Comparison of ENCODE assay signal across 11 cellular contexts in the genomic region with DNA sequence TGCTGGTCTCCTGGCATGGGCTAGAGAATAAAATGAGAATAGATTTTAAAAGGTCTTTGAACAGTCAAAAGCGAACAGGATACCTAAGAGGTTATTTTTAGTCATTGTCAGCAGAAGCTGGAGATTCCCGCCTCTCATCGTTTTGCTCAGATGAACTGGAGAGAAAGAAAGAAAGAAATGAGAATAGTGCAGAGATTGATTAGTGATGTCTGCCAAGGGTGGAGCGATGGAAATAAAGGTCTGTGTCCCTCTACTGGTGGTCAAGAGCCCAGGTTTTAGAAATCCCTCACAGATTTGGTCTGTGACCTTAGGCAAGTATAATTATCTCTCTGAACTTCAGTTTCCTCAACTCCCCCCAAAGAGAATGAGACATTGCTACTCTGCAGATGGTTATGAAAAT. TPM values are rescaled to one million over a fixed set of nuclear protein-coding genes. Genes with fewer than 3 reads are reported as not detected.
DNase-seq lines count a peak whose midpoint lies in the region; ATAC-seq, FAIRE-seq and TF ChIP-seq lines count a peak whose summit lies in the region.
"Had no signal": no experiment of that assay in that cellular context is flagged by ENCODE, and none has a peak within 500 bp of the region (broad histone marks: within the 10 kb centered on the region; RNA-seq: fewer than 3 reads in every experiment).

No MANE protein-coding gene starts in this region.

- CTCF ChIA-PET in A549 (lab: Yijun Ruan, JAX): interaction anchor here (1.2 to 3.3 kb wide), 2 partner anchors 8 to 15 kb away, joined by 3 to 13 read pairs; no protein-coding TSS in a partner anchor
- CTCF ChIA-PET in OCI-LY7 (lab: Charles Lee; ENCODE audit: unreplicated experiment): no interaction called here

- POLR2A ChIA-PET in A549 (lab: Yijun Ruan, JAX): no interaction called here
- POLR2A ChIA-PET in OCI-LY7 (lab: Charles Lee): no interaction called here

- H3K27ac ChIP-seq in A549 (no peak overlapping the region), H9 (ENCODE audit: insufficient read length, low read depth, low read length) (no peak overlapping the region), OCI-LY7 (ENCODE audit: low read depth, low read length, poor library complexity, severe bottlenecking) (no peak overlapping the region)
- H3K27ac ChIP-seq: adrenal gland had no signal

- no peaks in the 10 kb centered on the region for H3K79me2 ChIP-seq in H9 (ENCODE audit: insufficient read depth, low read length)
- no peaks in the 10 kb centered on the region for H3K79me2 ChIP-seq in OCI-LY7 (ENCODE audit: insufficient read depth, low read depth, low read length)

- no peak overlapping the region for H3K9ac ChIP-seq in H9 (ENCODE audit: extremely low read depth, insufficient read length, low read length)

- H3K18ac ChIP-seq in H9 (ENCODE audit: insufficient read length, low read depth, low read length): no peak overlapping the region

- no peaks in the 10 kb centered on the region for H3K36me3 Mint-ChIP-seq in H9 (ENCODE audit: insufficient read depth in 1 of 3, low read depth in 3 of 3)
- H3K36me3 Mint-ChIP-seq: CD14-positive monocyte had no signal

- no peak overlapping the region for H4K91ac ChIP-seq in H9 (ENCODE audit: insufficient read length, low read depth, low read length)

- TF ChIP-seq CTCF in A549 (IDR thresholded peaks at IDR 0.05) (no peak), H9 (conservative IDR thresholded peaks at IDR 0.05) (peak; percentile 62; the same call in 2 of the 3 replicates), OCI-LY7 (conservative IDR thresholded peaks at IDR 0.05; ENCODE audit: low read length) (peak; percentile 65), epithelial cell of proximal tubule (conservative IDR thresholded peaks at IDR 0.05; ENCODE audit: low read depth, low read length) (peak; percentile 29)

- intact Hi-C loops in OCI-LY7 (cut with micrococcal nuclease; ENCODE audit: unreplicated experiment): no loop called here

- H3K23me2 ChIP-seq in H9 (ENCODE audit: insufficient read length, low read depth, low read length, poor library complexity, severe bottlenecking): peaks cover 5% of the 10 kb centered on the region

- peaks cover 24% of the 10 kb centered on the region for H3K27me3 ChIP-seq in H9 (ENCODE audit: insufficient read depth, low read length)
- peaks cover 93% of the 10 kb centered on the region for H3K27me3 ChIP-seq in MG63

- H3K27me3 Mint-ChIP-seq in H9 (ENCODE audit: low read depth): peaks cover 84% of the 10 kb centered on the region

- H3K9me3 ChIP-seq in A549 (no peaks in the 10 kb centered on the region), H9 (ENCODE audit: control insufficient read depth, low read depth, low read length) (no peaks in the 10 kb centered on the region), OCI-LY7 (ENCODE audit: low read length) (no peaks in the 10 kb centered on the region), MG63 (peaks cover 8% of the 10 kb centered on the region; the same call in 1 of the 2 replicates)
- H3K9me3 ChIP-seq: adrenal gland had no signal

- peak in 1 of 2 experiments; percentile 50; a peak in 2 of 6 replicates for ATAC-seq in A549

- no peak for TF ChIP-seq RAD21 in A549 (conservative IDR thresholded peaks at IDR 0.05 in 1 of 2, IDR thresholded peaks at IDR 0.05 in 1 of 2)

- no peak for TF ChIP-seq POLR2A in A549 (IDR thresholded peaks at IDR 0.05; ENCODE audit: low read length)

- H3K23ac ChIP-seq in H9 (ENCODE audit: insufficient read length, low read depth, low read length): no peak overlapping the region

- no peaks in the 10 kb centered on the region for H3K9me2 ChIP-seq in OCI-LY7 (ENCODE audit: insufficient read depth, low read length)

- H3K79me1 ChIP-seq in H9 (ENCODE audit: insufficient read depth, low read depth, low read length, poor library complexity, severe bottlenecking): no peaks in the 10 kb centered on the region

- no peak overlapping the region for H3K4ac ChIP-seq in H9 (ENCODE audit: low read depth, low read length)

- BruUV-seq in OCI-LY7 (replicated peaks; lab: Mats Ljungman, UMichigan): no TSS peak

- no peak overlapping the region for H2AK5ac ChIP-seq in H9 (ENCODE audit: insufficient read length, low read length)

- 3% methylated on average over 4 of the region's 4 CpGs for WGBS in A549 (ENCODE audit: missing lambda C conversion rate)
- no CpG with 5 or more reads among the region's 4 CpGs for WGBS in H9 (ENCODE audit: extremely low coverage, insufficient read length, low lambda C conversion rate)

- FAIRE-seq in A549 (lab: Jason Lieb, UNC): no peak
- FAIRE-seq: HTR-8/SVneo had no signal

- H3T11ph ChIP-seq in H9 (ENCODE audit: low read length): no peak overlapping the region

- H2BK20ac ChIP-seq in H9 (ENCODE audit: low read depth, low read length, poor library complexity, severe bottlenecking): no peak overlapping the region

- H3K4me1 Mint-ChIP-seq in H9: peaks cover 6 to 21% of the 10 kb centered on the region in 2 experiments
- H3K4me1 Mint-ChIP-seq: CD14-positive monocyte had no signal

- H2BK5ac ChIP-seq in H9 (ENCODE audit: insufficient read length, low read length): no peak overlapping the region

- H2AFZ ChIP-seq in H9 (ENCODE audit: low read length): no peak overlapping the region
- H2AFZ ChIP-seq in OCI-LY7 (ENCODE audit: low read length): peak overlapping the region; percentile 34; the same call in 1 of the 2 replicates

- H3K4me3 ChIP-seq in A549 (no peak overlapping the region), OCI-LY7 (ENCODE audit: low read depth, low read length, poor library complexity, severe bottlenecking) (no peak overlapping the region), epithelial cell of proximal tubule (ENCODE audit: low read depth, low read length) (no peak overlapping the region), MG63 (no peak overlapping the region)
- H3K4me3 ChIP-seq: adrenal gland had no signal

- H2BK15ac ChIP-seq in H9 (ENCODE audit: low read depth, low read length): no peak overlapping the region

- H3K27ac Mint-ChIP-seq in H9: no peak overlapping the region

- H4K20me1 ChIP-seq in H9 (ENCODE audit: control insufficient read depth, insufficient read depth, insufficient read length) (no peaks in the 10 kb centered on the region), OCI-LY7 (ENCODE audit: insufficient read depth, low read length) (no peaks in the 10 kb centered on the region)

- no peak overlapping the region for H3K14ac ChIP-seq in H9 (ENCODE audit: insufficient read depth, low read length)

- DNase-seq in A549 (ENCODE audit: low read depth in 1 of 2, low spot score in 1 of 2) (peak; percentile 21 to 78), H9 (peak; percentile 49), OCI-LY7 (ENCODE audit: low spot score) (peak; percentile 57), epithelial cell of proximal tubule (ENCODE audit: low read depth) (no peak), epidermal melanocyte (ENCODE audit: insufficient read length, low spot score) (no peak), 8988T (no peak), MG63 (no peak), midbrain (lab: John Stamatoyannopoulos, UW) (no peak)
- DNase-seq: adrenal gland had no signal

- H2BK12ac ChIP-seq in H9 (ENCODE audit: insufficient read length, low read depth, low read length): no peak overlapping the region

- peak overlapping the region; percentile 28; the same call in 1 of the 3 replicates for H3K4me2 ChIP-seq in A549
- H3K4me2 ChIP-seq in H9 (ENCODE audit: insufficient read depth, insufficient read length, low read length): no peak overlapping the region
- H3K4me2 ChIP-seq in OCI-LY7 (ENCODE audit: low read length): peak overlapping the region; percentile 28

- H2BK120ac ChIP-seq in H9 (ENCODE audit: low read depth, low read length, poor library complexity, severe bottlenecking): no peak overlapping the region

- no peak overlapping the region for H4K8ac ChIP-seq in H9 (replicated peaks; ENCODE audit: insufficient read length, low read depth, low read length)

- peaks cover 0 to 4% of the 10 kb centered on the region in 2 experiments; a peak in 2 of 5 replicates for H3K9me3 Mint-ChIP-seq in H9

- no peak overlapping the region for H4K5ac ChIP-seq in H9 (ENCODE audit: insufficient read length, low read depth, low read length)

- no peak overlapping the region for H3K56ac ChIP-seq in H9 (ENCODE audit: insufficient read length, low read depth, low read length)

- H3K36me3 ChIP-seq in OCI-LY7 (ENCODE audit: insufficient read depth, low read length): no peaks in the 10 kb centered on the region
- H3K36me3 ChIP-seq in MG63: no peaks in the 10 kb centered on the region
- H3K36me3 ChIP-seq: adrenal gland had no signal

- no peak overlapping the region for H3K4me3 Mint-ChIP-seq in H9

- H3K4me1 ChIP-seq in A549: no peaks in the 10 kb centered on the region
- H3K4me1 ChIP-seq in H9 (ENCODE audit: insufficient read depth, low read length): peaks cover 3% of the 10 kb centered on the region; the same call in 1 of the 2 replicates
- H3K4me1 ChIP-seq in OCI-LY7 (ENCODE audit: insufficient read depth, low read length, poor library complexity, severe bottlenecking): no peaks in the 10 kb centered on the region
- H3K4me1 ChIP-seq: adrenal gland had no signal

- no peak for TF ChIP-seq EP300 in A549 (IDR thresholded peaks at IDR 0.05)

RNA-seq across cellular contexts. Expression of a gene that starts 5.4 kb away (rescaled TPM):
- polyA plus RNA-seq in A549 (2011; rRNA removed): 0.03 and 0.05 TPM in 2 replicates
- polyA plus RNA-seq in A549 (2012; cell fraction: cytosol; rRNA removed): 0.03 TPM in 2 replicates
- polyA plus RNA-seq in A549 (2012; cell fraction: nucleus; rRNA removed): 0.02 and 0.04 TPM in 2 replicates
- 0.01 to 0.03 TPM in 2 of 3 replicates, not detected in the other for polyA plus RNA-seq in A549 (2017; fragmentation: RNase III; extraction: RNeasy Plus Mini Kit Qiagen cat#74134 plus additional on column Dnase treatment)
- polyA minus RNA-seq in A549 (2011; rRNA and poly(A)+ RNA removed): 0.15 and 0.74 TPM in 2 replicates
- total RNA-seq in H9 (2021): 1.5 and 1.6 TPM in 2 replicates
- not detected in 2 replicates for total RNA-seq in OCI-LY7 (2014; rRNA removed; shearing (Covaris generic))
- total RNA-seq in OCI-LY7 (2022): not detected in 2 replicates
- not detected in 2 replicates for total RNA-seq in epithelial cell of proximal tubule
- total RNA-seq in MG63 (2014; rRNA removed; shearing (Covaris generic); ENCODE audit: low replicate concordance): 0.07 and 0.79 TPM in 2 replicates
- polyA plus RNA-seq: CD14-positive monocyte had no signal

RNA-seq across cellular contexts. Expression of a gene that starts 13.9 kb away (rescaled TPM):
- 19.3 and 20.0 TPM in 2 replicates for polyA plus RNA-seq in A549 (2011; rRNA removed)
- 28.1 and 30.6 TPM in 2 replicates for polyA plus RNA-seq in A549 (2012; cell fraction: cytosol; rRNA removed)
- polyA plus RNA-seq in A549 (2012; cell fraction: nucleus; rRNA removed): 30.0 and 32.7 TPM in 2 replicates
- 24.1 to 24.8 TPM (median 24.6 TPM) in 3 replicates for polyA plus RNA-seq in A549 (2017; fragmentation: RNase III; extraction: RNeasy Plus Mini Kit Qiagen cat#74134 plus additional on column Dnase treatment)
- polyA minus RNA-seq in A549 (2011; rRNA and poly(A)+ RNA removed): 13.2 and 16.3 TPM in 2 replicates
- total RNA-seq in H9 (2021): 30.7 and 31.7 TPM in 2 replicates
- total RNA-seq in OCI-LY7 (2014; rRNA removed; shearing (Covaris generic)): 28.6 and 29.7 TPM in 2 replicates
- 21.2 and 27.3 TPM in 2 replicates for total RNA-seq in OCI-LY7 (2022)
- total RNA-seq in epithelial cell of proximal tubule: 25.9 and 28.5 TPM in 2 replicates
- 46.4 and 63.1 TPM in 2 replicates for total RNA-seq in MG63 (2014; rRNA removed; shearing (Covaris generic); ENCODE audit: low replicate concordance)

RNA-seq across cellular contexts. Expression of a gene that starts 25.1 kb away (rescaled TPM):
- polyA plus RNA-seq in A549 (2011; rRNA removed) (23.4 and 24.3 TPM in 2 replicates), A549 (2017; fragmentation: RNase III; extraction: RNeasy Plus Mini Kit Qiagen cat#74134 plus additional on column Dnase treatment) (30.0 to 32.3 TPM (median 30.6 TPM) in 3 replicates)
- polyA plus RNA-seq in A549 (2012; cell fraction: cytosol; rRNA removed): 47.4 and 49.6 TPM in 2 replicates
- polyA plus RNA-seq in A549 (2012; cell fraction: nucleus; rRNA removed): 100 and 110 TPM in 2 replicates
- polyA minus RNA-seq in A549 (2011; rRNA and poly(A)+ RNA removed): 34.3 and 39.4 TPM in 2 replicates
- total RNA-seq in H9 (2021) (78.9 and 81.8 TPM in 2 replicates), OCI-LY7 (2022) (114 and 115 TPM in 2 replicates), epithelial cell of proximal tubule (87.5 and 95.8 TPM in 2 replicates)
- total RNA-seq in OCI-LY7 (2014; rRNA removed; shearing (Covaris generic)): 103 and 105 TPM in 2 replicates
- 64.9 and 144 TPM in 2 replicates for total RNA-seq in MG63 (2014; rRNA removed; shearing (Covaris generic); ENCODE audit: low replicate concordance)

RNA-seq across cellular contexts. Expression of a gene that starts 25.2 kb away (rescaled TPM):
- polyA plus RNA-seq in A549 (2011; rRNA removed): 7.2 and 9.1 TPM in 2 replicates
- polyA plus RNA-seq in A549 (2012; cell fraction: cytosol; rRNA removed): 20.2 and 23.6 TPM in 2 replicates
- polyA plus RNA-seq in A549 (2012; cell fraction: nucleus; rRNA removed): 21.1 and 21.2 TPM in 2 replicates
- 10.6 to 12.3 TPM (median 11.5 TPM) in 3 replicates for polyA plus RNA-seq in A549 (2017; fragmentation: RNase III; extraction: RNeasy Plus Mini Kit Qiagen cat#74134 plus additional on column Dnase treatment)
- 10.7 and 12.3 TPM in 2 replicates for polyA minus RNA-seq in A549 (2011; rRNA and poly(A)+ RNA removed)
- total RNA-seq in H9 (2021): 20.4 and 21.7 TPM in 2 replicates
- 31.0 and 39.8 TPM in 2 replicates for total RNA-seq in OCI-LY7 (2014; rRNA removed; shearing (Covaris generic))
- total RNA-seq in OCI-LY7 (2022): 35.2 and 40.2 TPM in 2 replicates
- total RNA-seq in epithelial cell of proximal tubule: 26.0 and 27.4 TPM in 2 replicates
- total RNA-seq in MG63 (2014; rRNA removed; shearing (Covaris generic); ENCODE audit: low replicate concordance): 16.5 and 37.4 TPM in 2 replicates

RNA-seq across cellular contexts. Expression of a gene that starts 47.0 kb away (rescaled TPM):
- 0.10 and 0.20 TPM in 2 replicates for polyA plus RNA-seq in A549 (2011; rRNA removed)
- polyA plus RNA-seq in A549 (2012; cell fraction: cytosol; rRNA removed): 0.26 and 0.54 TPM in 2 replicates
- 3.6 and 4.1 TPM in 2 replicates for polyA plus RNA-seq in A549 (2012; cell fraction: nucleus; rRNA removed)
- 0.13 to 0.31 TPM (median 0.29 TPM) in 3 replicates for polyA plus RNA-seq in A549 (2017; fragmentation: RNase III; extraction: RNeasy Plus Mini Kit Qiagen cat#74134 plus additional on column Dnase treatment)
- polyA minus RNA-seq in A549 (2011; rRNA and poly(A)+ RNA removed): 0.17 TPM in 1 of 2 replicates, not detected in the other
- 1.3 TPM in 2 replicates for total RNA-seq in H9 (2021)
- total RNA-seq in OCI-LY7 (2014; rRNA removed; shearing (Covaris generic)): 175 and 201 TPM in 2 replicates
- 295 and 304 TPM in 2 replicates for total RNA-seq in OCI-LY7 (2022)
- not detected in 2 replicates for total RNA-seq in epithelial cell of proximal tubule
- 2.1 TPM in 1 of 2 replicates, not detected in the other for total RNA-seq in MG63 (2014; rRNA removed; shearing (Covaris generic); ENCODE audit: low replicate concordance)

Comparison
In these comparisons a context has a peak if more than half of its experiments do, and no peak if none do; other contexts are left out.
1. DNase-seq: peak in A549 (2 of 2), H9 (single experiment) and OCI-LY7 (single experiment); none in epithelial cell of proximal tubule (single experiment), epidermal melanocyte (single experiment), 8988T (single experiment), MG63 (single experiment) and midbrain (single experiment).